ENCODE assay signal across 8 cellular contexts in genomic region chr1:6423321-6423999, GRCh38. TPM values are rescaled to one million over a fixed set of nuclear protein-coding genes. Genes with fewer than 3 reads are reported as not detected.
DNase-seq lines count a peak whose midpoint lies in the region; ATAC-seq and TF ChIP-seq lines count a peak whose summit lies in the region.

No MANE protein-coding gene starts in this region.

- H3K9me3 Mint-ChIP-seq in chondrocyte (ENCODE audit: low read depth) (no peaks in the 10 kb centered on the region), naive B cell (peaks cover 0 to 4% (median 0%) of the 10 kb centered on the region in 7 donors)
- H3K9me3 Mint-ChIP-seq in stimulated activated naive CD8-positive, alpha-beta T cell treated with anti-CD3 and anti-CD28 coated beads, Interleukin-15, amount 100 ng/mL, for 72 hours, result no peaks in the 10 kb centered on the region

- H3K27ac Mint-ChIP-seq in chondrocyte (ENCODE audit: unreplicated experiment) (no peak overlapping the region), naive B cell (no peak overlapping the region)
- H3K27ac Mint-ChIP-seq in stimulated activated naive CD8-positive, alpha-beta T cell treated with anti-CD3 and anti-CD28 coated beads, Interleukin-15, amount 100 ng/mL, for 72 hours, result no peak overlapping the region

- peak; percentile 71 to 73 for ATAC-seq in naive B cell (ENCODE audit: low read depth in 2 of 2)
- peak; percentile 76 for ATAC-seq in stimulated activated naive CD8-positive, alpha-beta T cell treated with anti-CD3 and anti-CD28 coated beads, Interleukin-15, amount 100 ng/mL, for 72 hours

- H3K27ac ChIP-seq in cardiac muscle cell (no peak overlapping the region), right atrium auricular region (no peak overlapping the region)

- H3K4me1 Mint-ChIP-seq in chondrocyte (ENCODE audit: low read depth), result peaks cover 21% of the 10 kb centered on the region
- peaks cover 10 to 31% (median 17%) of the 10 kb centered on the region in 3 donors for H3K4me1 Mint-ChIP-seq in naive B cell
- peaks cover 28% of the 10 kb centered on the region for H3K4me1 Mint-ChIP-seq in stimulated activated naive CD8-positive, alpha-beta T cell treated with anti-CD3 and anti-CD28 coated beads, Interleukin-15, amount 100 ng/mL, for 72 hours

- H3K27me3 ChIP-seq in cardiac muscle cell, result peaks cover 95% of the 10 kb centered on the region
- peaks cover 47 to 48% of the 10 kb centered on the region in 2 donors for H3K27me3 ChIP-seq in right atrium auricular region

- H3K4me3 ChIP-seq in cardiac muscle cell (no peak overlapping the region), right atrium auricular region (peak overlapping the region in 1 of 2 donors; percentile 7)

- no peaks in the 10 kb centered on the region for H3K36me3 Mint-ChIP-seq in chondrocyte (ENCODE audit: low read depth)
- H3K36me3 Mint-ChIP-seq in naive B cell, result no peaks in the 10 kb centered on the region

- H3K36me3 ChIP-seq in cardiac muscle cell, result no peaks in the 10 kb centered on the region
- no peaks in the 10 kb centered on the region for H3K36me3 ChIP-seq in right atrium auricular region

- TF ChIP-seq CTCF in cardiac muscle cell (IDR thresholded peaks at IDR 0.05; ENCODE audit: low read depth, low read length), result peak; percentile 83
- peak in 1 of 2 donors; percentile 66 for TF ChIP-seq CTCF in right atrium auricular region (IDR thresholded peaks at IDR 0.05)
- TF ChIP-seq CTCF in chondrocyte (IDR thresholded peaks at IDR 0.05), result peak; percentile 82

- H3K4me3 Mint-ChIP-seq in chondrocyte (ENCODE audit: unreplicated experiment), result peak overlapping the region; percentile 25
- peak overlapping the region; percentile 41 to 84 (median 71) for H3K4me3 Mint-ChIP-seq in naive B cell
- H3K4me3 Mint-ChIP-seq in stimulated activated naive CD8-positive, alpha-beta T cell treated with anti-CD3 and anti-CD28 coated beads, Interleukin-15, amount 100 ng/mL, for 72 hours, result peak overlapping the region; percentile 46 to 79

- H3K4me1 ChIP-seq in cardiac muscle cell (ENCODE audit: low read depth) (peaks cover 2% of the 10 kb centered on the region), right atrium auricular region (peaks cover 0 to 51% of the 10 kb centered on the region in 2 donors)

- H3K27me3 Mint-ChIP-seq in chondrocyte (ENCODE audit: low read depth), result peaks cover 33% of the 10 kb centered on the region
- H3K27me3 Mint-ChIP-seq in naive B cell, result peaks cover 29 to 78% (median 68%) of the 10 kb centered on the region in 3 donors
- peaks cover 95% of the 10 kb centered on the region for H3K27me3 Mint-ChIP-seq in stimulated activated naive CD8-positive, alpha-beta T cell treated with anti-CD3 and anti-CD28 coated beads, Interleukin-15, amount 100 ng/mL, for 72 hours

- DNase-seq in cardiac muscle cell (ENCODE audit: low read depth in 1 of 2, low spot score in 1 of 2) (peak; percentile 49 to 71), right atrium auricular region (ENCODE audit: low spot score) (no peak), NCI-H2029 treated with DMSO at 0.1 percent for 48 hours (lab: John Stamatoyannopoulos, UW) (peak; percentile 80), chondrocyte (ENCODE audit: low spot score) (no peak), naive B cell (peak; percentile 51), NOMO-1 treated with DMSO at 0.1 percent for 48 hours (lab: John Stamatoyannopoulos, UW; ENCODE audit: unreplicated experiment) (no peak)
- DNase-seq in activated CD4-positive, CD25-positive, alpha-beta regulatory T cell treated with anti-CD3 and anti-CD28 coated beads, Interleukin-2, amount 50 U/mL, for 72 hours, result peak; percentile 73
- peak; percentile 70 to 74 for DNase-seq in stimulated activated naive CD8-positive, alpha-beta T cell treated with anti-CD3 and anti-CD28 coated beads, Interleukin-15, amount 100 ng/mL, for 72 hours

- H3K9me3 ChIP-seq in cardiac muscle cell (ENCODE audit: low read depth) (no peaks in the 10 kb centered on the region), right atrium auricular region (no peaks in the 10 kb centered on the region)

RNA-seq across cellular contexts. Expression of gene ESPN, which starts 1.1 kb away (rescaled TPM):
- 9.7 and 18.1 TPM in 2 replicates for total RNA-seq in cardiac muscle cell
- polyA plus RNA-seq in cardiac muscle cell, result 8.0 and 9.7 TPM in 2 replicates
- under 1 TPM in 1 of 2 donors, not detected in 1; 0.47 TPM for total RNA-seq in right atrium auricular region
- total RNA-seq in chondrocyte, result 0.57 to 2.5 TPM (median 2.1 TPM) in 3 replicates
- polyA plus RNA-seq in naive B cell (ENCODE audit: low read depth in 6 of 6), result not detected

RNA-seq across cellular contexts. Expression of gene HES2, which starts 3.7 kb away (rescaled TPM):
- not detected in 2 replicates for total RNA-seq in cardiac muscle cell
- 0.09 TPM in 1 of 2 replicates, not detected in the other for polyA plus RNA-seq in cardiac muscle cell
- total RNA-seq in right atrium auricular region, result not detected
- 0.15 to 0.36 TPM in 2 of 3 replicates, not detected in the other for total RNA-seq in chondrocyte
- polyA plus RNA-seq in naive B cell (ENCODE audit: low read depth in 6 of 6), result not detected

RNA-seq across cellular contexts. Expression of gene ACOT7, which starts 29.9 kb away (rescaled TPM):
- total RNA-seq in cardiac muscle cell, result 11.8 and 24.2 TPM in 2 replicates
- polyA plus RNA-seq in cardiac muscle cell, result 22.3 and 51.2 TPM in 2 replicates
- 10 to 100 TPM in 1 of 2 donors, 1 to 10 TPM in 1; 6.6 to 10.7 TPM for total RNA-seq in right atrium auricular region
- total RNA-seq in chondrocyte, result 43.9 to 48.1 TPM (median 44.0 TPM) in 3 replicates
- 1 to 10 TPM; 1.8 to 3.7 (median 2.9) TPM for polyA plus RNA-seq in naive B cell (ENCODE audit: low read depth in 6 of 6)

RNA-seq across cellular contexts. Expression of gene TNFRSF25, which starts 42.5 kb away (rescaled TPM):
- 24.4 and 31.4 TPM in 2 replicates for total RNA-seq in cardiac muscle cell
- polyA plus RNA-seq in cardiac muscle cell, result 11.3 and 11.8 TPM in 2 replicates
- total RNA-seq in right atrium auricular region, result 1 to 10 TPM; 4.4 to 7.4 TPM
- 20.1 to 32.4 TPM (median 21.4 TPM) in 3 replicates for total RNA-seq in chondrocyte
- under 1 TPM in 2 of 6 donors, not detected in 4; 0.28 to 0.68 TPM for polyA plus RNA-seq in naive B cell (ENCODE audit: low read depth in 6 of 6)

Comparison
In these comparisons a context has a peak if more than half of its experiments do, and no peak if none do; other contexts are left out.
1. DNase-seq: peak in cardiac muscle cell (2 of 2), NCI-H2029 treated with DMSO at 0.1 percent for 48 hours (single experiment), activated CD4-positive, CD25-positive, alpha-beta regulatory T cell treated with anti-CD3 and anti-CD28 coated beads, Interleukin-2, amount 50 U/mL, for 72 hours (single experiment), naive B cell (single experiment) and stimulated activated naive CD8-positive, alpha-beta T cell treated with anti-CD3 and anti-CD28 coated beads, Interleukin-15, amount 100 ng/mL, for 72 hours (2 of 2); none in right atrium auricular region (single experiment), chondrocyte (single experiment) and NOMO-1 treated with DMSO at 0.1 percent for 48 hours (single experiment).
2. Peak in every context shown above with its lines, with median percentiles within 50 percentile points of each other: H3K4me3 Mint-ChIP-seq.